Comparison of ENCODE assay signal across 7 cellular contexts in genomic region chr15:100341662-100342560, GRCh38. TPM values are rescaled to one million over a fixed set of nuclear protein-coding genes. Genes with fewer than 3 reads are reported as not detected.
DNase-seq lines count a peak whose midpoint lies in the region; ATAC-seq and TF ChIP-seq lines count a peak whose summit lies in the region.

TSS of gene ADAMTS17 (minus strand) at chr15:100341975. CDS start at chr15:100341899, 76 bp downstream.

- CTCF ChIA-PET in activated CD4-positive, alpha-beta memory T cell treated with anti-CD3 and anti-CD28 coated beads, Interleukin-2, amount 10 ng/mL, durations not matched to agents 7 days and 5 days (lab: Charles Lee), result interaction anchor here (0.5 to 7.7 kb wide), 12 partner anchors 8 to 531 kb away, joined by 3 to 136 read pairs (median 3); no protein-coding TSS in a partner anchor

- intact Hi-C loops in lower leg skin (cut with DNase I; ENCODE audit: low total_unique reads), result loop anchor here (2.0 kb wide), 1 partner anchor 413 kb away; no protein-coding TSS in a partner anchor

- H3K9me3 Mint-ChIP-seq in activated CD4-positive, alpha-beta memory T cell treated with anti-CD3 and anti-CD28 coated beads, Interleukin-2, amount 10 ng/mL, durations not matched to agents 7 days and 5 days, result no peaks in the 10 kb centered on the region

- POLR2A ChIA-PET in activated CD4-positive, alpha-beta memory T cell treated with anti-CD3 and anti-CD28 coated beads, Interleukin-2, amount 10 ng/mL, durations not matched to agents 7 days and 5 days (lab: Charles Lee), result interaction anchor here (0.9 to 1.0 kb wide), 2 partner anchors 11 to 413 kb away, joined by 4 to 5 read pairs; no protein-coding TSS in a partner anchor

- peaks cover 35% of the 10 kb centered on the region for H3K27me3 Mint-ChIP-seq in activated CD4-positive, alpha-beta memory T cell treated with anti-CD3 and anti-CD28 coated beads, Interleukin-2, amount 10 ng/mL, durations not matched to agents 7 days and 5 days

- H3K36me3 Mint-ChIP-seq in activated CD4-positive, alpha-beta memory T cell treated with anti-CD3 and anti-CD28 coated beads, Interleukin-2, amount 10 ng/mL, durations not matched to agents 7 days and 5 days (ENCODE audit: low read depth), result no peaks in the 10 kb centered on the region

- H3K4me1 Mint-ChIP-seq in activated CD4-positive, alpha-beta memory T cell treated with anti-CD3 and anti-CD28 coated beads, Interleukin-2, amount 10 ng/mL, durations not matched to agents 7 days and 5 days, result peaks cover 10% of the 10 kb centered on the region

- H3K27ac Mint-ChIP-seq in activated CD4-positive, alpha-beta memory T cell treated with anti-CD3 and anti-CD28 coated beads, Interleukin-2, amount 10 ng/mL, durations not matched to agents 7 days and 5 days, result no peak within 1 kb of the TSS

- peak; percentile 92 for ATAC-seq in GM18517 (IDR thresholded peaks at IDR 0.05; ENCODE audit: unreplicated experiment)
- peak; percentile 96 for ATAC-seq in HG03064 (IDR thresholded peaks at IDR 0.05; ENCODE audit: low read depth, unreplicated experiment)

- TF ChIP-seq CTCF in lower leg skin (IDR thresholded peaks at IDR 0.05), result peak in 1 of 3 donors; percentile 86

- H3K4me3 Mint-ChIP-seq in activated CD4-positive, alpha-beta memory T cell treated with anti-CD3 and anti-CD28 coated beads, Interleukin-2, amount 10 ng/mL, durations not matched to agents 7 days and 5 days, result peak within 1 kb of the TSS; percentile 54

- DNase-seq in NCI-H460 (ENCODE audit: extremely low read depth, low read depth) (peak; percentile 89), ecto neural progenitor cell (ENCODE audit: low spot score) (peak; percentile 95), lower leg skin (ENCODE audit: low spot score in 2 of 2) (peak; percentile 97 to 99)
- DNase-seq in activated CD4-positive, alpha-beta memory T cell treated with anti-CD3 and anti-CD28 coated beads, Interleukin-2, amount 10 ng/mL, durations not matched to agents 7 days and 5 days, result peak; percentile 94
- DNase-seq in stimulated activated CD4-positive, alpha-beta T cell treated with anti-CD3 and anti-CD28 coated beads, Interleukin-4, amount 100 ng/mL, for 1 hour, result peak; percentile 93

- WGBS in lower leg skin, 2 donors, result 2 to 3% methylated on average over 30 to 69 of the region's 76 CpGs

- peak within 1 kb of the TSS; percentile 55 for H3K4me3 ChIP-seq in lower leg skin (ENCODE audit: low read depth, poor library complexity, severe bottlenecking)

- TF ChIP-seq POLR2A in lower leg skin (IDR thresholded peaks at IDR 0.05), result no peak

RNA-seq across cellular contexts. Expression of gene ADAMTS17, which starts in this region (rescaled TPM):
- 0.03 and 0.15 TPM in 2 replicates for total RNA-seq in NCI-H460 (2014; rRNA removed; shearing (Covaris generic))
- 0.31 TPM in 1 of 2 replicates, not detected in the other for polyA plus RNA-seq in NCI-H460 (2014; cell fraction: nucleus; rRNA removed)
- total RNA-seq in activated CD4-positive, alpha-beta memory T cell treated with anti-CD3 and anti-CD28 coated beads, Interleukin-2, amount 10 ng/mL, durations not matched to agents 7 days and 5 days, result under 1 TPM; 0.38 to 0.68 TPM
- 1 to 10 TPM; 3.5 to 7.8 (median 3.9) TPM for total RNA-seq in lower leg skin

Comparison
In these comparisons a context has a peak if more than half of its experiments do, and no peak if none do; other contexts are left out.
1. Peak in every context shown above with its lines: DNase-seq, ATAC-seq and H3K4me3 ChIP-seq.
2. Peak in DNase-seq in NCI-H460; RNA of the gene not detected or under 1 TPM.
3. Peak in DNase-seq in activated CD4-positive, alpha-beta memory T cell treated with anti-CD3 and anti-CD28 coated beads, Interleukin-2, amount 10 ng/mL, durations not matched to agents 7 days and 5 days; RNA of the gene not detected or under 1 TPM.